Comparison of ENCODE assay signal across 1 cellular context in genomic region chr12:12786716-12787601, GRCh38.
TF ChIP-seq lines count a peak whose summit lies in the region.

No MANE protein-coding gene starts in this region.

TF ChIP-seq in HEK293, 187 proteins besides CTCF, POLR2A, EP300 and RAD21 (continued from another document and continues in another):
- TF ChIP-seq ZFHX2 (tag by site-specific recombination; conservative IDR thresholded peaks at IDR 0.05) (no peak), ZNF629 (tag by site-specific recombination; IDR thresholded peaks at IDR 0.05) (no peak), PBX3 (CRISPR knock-in tag; IDR thresholded peaks at IDR 0.05) (no peak), ZNF521 (tag by site-specific recombination; IDR thresholded peaks at IDR 0.05) (no peak), ZNF366 (tag by site-specific recombination; conservative IDR thresholded peaks at IDR 0.05) (no peak), TRIM28 (IDR thresholded peaks at IDR 0.05; ENCODE audit: borderline replicate concordance, low read length) (no peak), BCL6B (tag by site-specific recombination; IDR thresholded peaks at IDR 0.05) (no peak), GLIS2 (tag by site-specific recombination; IDR thresholded peaks at IDR 0.05) (peak; percentile 30; the same call in 1 of the 2 replicates), SCRT2 (tag by site-specific recombination; IDR thresholded peaks at IDR 0.05) (no peak), ZNF18 (tag by site-specific recombination; IDR thresholded peaks at IDR 0.05) (no peak), SCRT1 (tag by site-specific recombination; IDR thresholded peaks at IDR 0.05; ENCODE audit: borderline replicate concordance) (no peak), ZNF654 (tag by site-specific recombination; IDR thresholded peaks at IDR 0.05; ENCODE audit: low read depth) (no peak), ZNF549 (tag by site-specific recombination; IDR thresholded peaks at IDR 0.05) (no peak), ZFP41 (tag by site-specific recombination; IDR thresholded peaks at IDR 0.05; ENCODE audit: borderline replicate concordance) (no peak), TSHZ1 (tag by site-specific recombination; IDR thresholded peaks at IDR 0.05; ENCODE audit: borderline replicate concordance) (no peak), HIC1 (tag by site-specific recombination; IDR thresholded peaks at IDR 0.05) (no peak), ZFP37 (tag by site-specific recombination; IDR thresholded peaks at IDR 0.05) (no peak), ZNF558 (tag by site-specific recombination; IDR thresholded peaks at IDR 0.05) (no peak), ZNF354C (tag by site-specific recombination; IDR thresholded peaks at IDR 0.05; ENCODE audit: borderline replicate concordance, low read depth) (no peak), ZNF10 (tag by site-specific recombination; IDR thresholded peaks at IDR 0.05) (no peak), ZNF16 (tag by site-specific recombination; IDR thresholded peaks at IDR 0.05; ENCODE audit: low read depth) (no peak), ZBTB26 (tag by site-specific recombination; optimal IDR thresholded peaks at IDR 0.05) (peak; percentile 41), ZNF544 (tag by site-specific recombination; IDR thresholded peaks at IDR 0.05) (no peak), ZBTB44 (tag by site-specific recombination; IDR thresholded peaks at IDR 0.05) (0 out of 2 replicates have a peak, but pooled peaks have one; percentile 15), SETDB1 (IDR thresholded peaks at IDR 0.05; ENCODE audit: insufficient read length, low read length) (no peak), ZNF792 (tag by site-specific recombination; IDR thresholded peaks at IDR 0.05) (no peak), ZNF600 (tag by site-specific recombination; IDR thresholded peaks at IDR 0.05) (peak; percentile 84; the same call in 1 of the 2 replicates), ZNF658 (tag by site-specific recombination; IDR thresholded peaks at IDR 0.05) (no peak), ZFP3 (tag by site-specific recombination; IDR thresholded peaks at IDR 0.05; ENCODE audit: low read depth) (no peak), ZNF501 (tag by site-specific recombination; IDR thresholded peaks at IDR 0.05) (0 out of 2 replicates have a peak, but pooled peaks have one; percentile 35), ZNF513 (tag by site-specific recombination; IDR thresholded peaks at IDR 0.05) (no peak), ATF2 (tag by site-specific recombination; IDR thresholded peaks at IDR 0.05; ENCODE audit: low read depth) (no peak), ZBTB21 (tag by site-specific recombination; IDR thresholded peaks at IDR 0.05) (no peak), ZNF214 (tag by site-specific recombination; IDR thresholded peaks at IDR 0.05; ENCODE audit: borderline replicate concordance) (no peak), AEBP2 (tag by site-specific recombination; IDR thresholded peaks at IDR 0.05; ENCODE audit: borderline replicate concordance) (no peak), INSM2 (tag by site-specific recombination; IDR thresholded peaks at IDR 0.05) (no peak), ZNF777 (tag by site-specific recombination; IDR thresholded peaks at IDR 0.05; ENCODE audit: borderline replicate concordance) (no peak), ZNF449 (tag by site-specific recombination; IDR thresholded peaks at IDR 0.05) (no peak)
